ENCODE assay signal across 9 cellular contexts in the genomic region with DNA sequence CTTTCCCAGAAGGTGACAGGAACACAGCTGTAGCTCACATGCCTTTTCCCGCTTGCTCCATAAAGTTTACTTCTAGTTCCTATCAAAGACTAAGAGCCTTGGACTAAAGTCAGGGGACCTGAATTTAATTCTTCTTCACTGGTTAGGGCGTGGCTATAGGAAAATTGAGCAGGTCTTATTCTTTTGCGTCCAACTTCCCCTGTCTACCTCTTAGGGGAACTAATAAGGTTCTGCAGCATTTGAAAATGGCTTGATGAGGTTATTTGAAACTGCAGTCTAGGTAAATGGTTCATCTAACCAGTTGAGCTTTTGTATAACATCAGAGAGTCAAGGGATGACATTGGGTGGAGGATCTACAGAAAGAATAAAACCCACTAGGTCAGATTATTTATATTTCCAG. TPM values are rescaled to one million over a fixed set of nuclear protein-coding genes. Genes with fewer than 3 reads are reported as not detected.
DNase-seq lines count a peak whose midpoint lies in the region; ATAC-seq and TF ChIP-seq lines count a peak whose summit lies in the region.
"Had no signal": no experiment of that assay in that cellular context is flagged by ENCODE, and none has a peak within 500 bp of the region (broad histone marks: within the 10 kb centered on the region; RNA-seq: fewer than 3 reads in every experiment).

No MANE protein-coding gene starts in this region.

- no peaks in the 10 kb centered on the region for H3K9me3 ChIP-seq in right cardiac atrium (ENCODE audit: control insufficient read depth, low read length)

- CTCF ChIA-PET in MCF 10A (lab: Yijun Ruan, JAX), result interaction anchor here (0.6 to 4.9 kb wide), 5 partner anchors 21 to 131 kb away, joined by 3 to 36 read pairs (median 5); no protein-coding TSS in a partner anchor
- CTCF ChIA-PET in GM10248 (lab: Yijun Ruan, JAX), result interaction anchor here (1.0 to 4.1 kb wide), 3 partner anchors 13 to 132 kb away, joined by 3 to 31 read pairs (median 4); no protein-coding TSS in a partner anchor

- H3K27me3 Mint-ChIP-seq in MCF 10A (ENCODE audit: insufficient read depth, unreplicated experiment), result no peaks in the 10 kb centered on the region
- peaks cover 85% of the 10 kb centered on the region for H3K27me3 Mint-ChIP-seq in neural crest cell (ENCODE audit: low read depth)
- peaks cover 11% of the 10 kb centered on the region for H3K27me3 Mint-ChIP-seq in activated T-cell treated with anti-CD3 and anti-CD28 coated beads, Interleukin-2, amount 50 U/mL, for 4 hours (ENCODE audit: low read depth)

- peaks cover 7% of the 10 kb centered on the region for H3K4me1 ChIP-seq in right cardiac atrium (ENCODE audit: control insufficient read depth, insufficient read depth, low read length)

- H3K4me3 Mint-ChIP-seq in MCF 10A (ENCODE audit: unreplicated experiment), result peak overlapping the region; percentile 86
- H3K4me3 Mint-ChIP-seq in neural crest cell, result peak overlapping the region; percentile 29
- H3K4me3 Mint-ChIP-seq in activated T-cell treated with anti-CD3 and anti-CD28 coated beads, Interleukin-2, amount 50 U/mL, for 4 hours, result no peak overlapping the region

- BruUV-seq in MCF 10A (replicated peaks; lab: Mats Ljungman, UMichigan), result no TSS peak

- peak overlapping the region; percentile 60 for H3K4me3 ChIP-seq in right cardiac atrium (ENCODE audit: low read length)

- no peak for ATAC-seq in right cardiac atrium
- no peak for ATAC-seq in activated T-cell treated with anti-CD3 and anti-CD28 coated beads, Interleukin-2, amount 50 U/mL, for 4 hours
- ATAC-seq in GM19455 (IDR thresholded peaks at IDR 0.05; ENCODE audit: unreplicated experiment), result no peak

- peak overlapping the region; percentile 50 for H3K27ac Mint-ChIP-seq in MCF 10A (ENCODE audit: low read depth, unreplicated experiment)
- no peak overlapping the region for H3K27ac Mint-ChIP-seq in neural crest cell (ENCODE audit: unreplicated experiment)

- peaks cover 28% of the 10 kb centered on the region for H3K4me1 Mint-ChIP-seq in MCF 10A (ENCODE audit: insufficient read depth, unreplicated experiment)
- H3K4me1 Mint-ChIP-seq in neural crest cell, result peaks cover 28% of the 10 kb centered on the region
- peaks cover 40% of the 10 kb centered on the region for H3K4me1 Mint-ChIP-seq in activated T-cell treated with anti-CD3 and anti-CD28 coated beads, Interleukin-2, amount 50 U/mL, for 4 hours (ENCODE audit: low read depth)

- H3K9me3 Mint-ChIP-seq in MCF 10A (ENCODE audit: unreplicated experiment) (no peaks in the 10 kb centered on the region), neural crest cell (no peaks in the 10 kb centered on the region)
- no peaks in the 10 kb centered on the region for H3K9me3 Mint-ChIP-seq in activated T-cell treated with anti-CD3 and anti-CD28 coated beads, Interleukin-2, amount 50 U/mL, for 4 hours

- H3K27me3 ChIP-seq in right cardiac atrium (ENCODE audit: control insufficient read depth, insufficient read depth), result no peaks in the 10 kb centered on the region

- TF ChIP-seq CTCF in MCF 10A (IDR thresholded peaks at IDR 0.05; ENCODE audit: unreplicated experiment), result no peak
- TF ChIP-seq CTCF in neural crest cell (conservative IDR thresholded peaks at IDR 0.05), result no peak
- TF ChIP-seq CTCF in GM10248 (IDR thresholded peaks at IDR 0.05; ENCODE audit: control extremely low read depth, extremely low read depth, low read depth, missing control alignments), result no peak

- WGBS in right cardiac atrium, result 65% methylated on average over 3 of the region's 3 CpGs

- peak overlapping the region; percentile 13 for H3K27ac ChIP-seq in right cardiac atrium (ENCODE audit: low read length)

- H3K36me3 Mint-ChIP-seq in MCF 10A (ENCODE audit: insufficient read depth, unreplicated experiment) (no peaks in the 10 kb centered on the region), neural crest cell (ENCODE audit: low read depth) (no peaks in the 10 kb centered on the region)
- no peaks in the 10 kb centered on the region for H3K36me3 Mint-ChIP-seq in activated T-cell treated with anti-CD3 and anti-CD28 coated beads, Interleukin-2, amount 50 U/mL, for 4 hours (ENCODE audit: insufficient read depth)

- POLR2A ChIA-PET in MCF 10A (lab: Yijun Ruan, JAX) (interaction anchor here (0.7 to 4.3 kb wide), 6 partner anchors 53 to 132 kb away, joined by 3 to 71 read pairs (median 4); a partner anchor contains a TSS), GM10248 (lab: Yijun Ruan, JAX) (no interaction called here)

- intact Hi-C loops in right cardiac atrium (cut with DNase I) (loop anchor here in 1 of 4 donors (10.0 kb wide), 2 partner anchors 90 to 130 kb away; no protein-coding TSS in a partner anchor), cardiac septum (cut with DNase I) (loop anchor here (5.0 kb wide), 2 partner anchors 38 to 128 kb away; no protein-coding TSS in a partner anchor), MCF 10A (cut with micrococcal nuclease) (loop anchor here (5.0 kb wide), 1 partner anchor 33 kb away; no protein-coding TSS in a partner anchor)

- no peak for DNase-seq in right cardiac atrium
- DNase-seq in cardiac septum (ENCODE audit: low spot score), result no peak
- DNase-seq in MCF 10A (ENCODE audit: unreplicated experiment), result no peak
- no peak for DNase-seq in neural crest cell (ENCODE audit: low read depth, low spot score)
- DNase-seq in GM10248 (ENCODE audit: extremely low spot score), result no peak
- DNase-seq in SIG-M5 (lab: John Stamatoyannopoulos, UW), result no peak
- DNase-seq in activated T-cell treated with anti-CD3 and anti-CD28 coated beads, Interleukin-2, amount 50 U/mL, for 4 hours, result no peak
- DNase-seq: caudate nucleus had no signal

RNA-seq across cellular contexts. Expression of a gene that starts 2.6 kb away (rescaled TPM):
- total RNA-seq in right cardiac atrium (10 to 100 TPM; 43.3 to 54.1 (median 48.7) TPM), cardiac septum (41.8 TPM), MCF 10A (2022) (22.4 and 24.6 TPM in 2 replicates), neural crest cell (4.0 and 4.2 TPM in 2 replicates)
- polyA plus RNA-seq in right cardiac atrium, result 36.7 TPM
- total RNA-seq in activated T-cell treated with anti-CD3 and anti-CD28 coated beads, Interleukin-2, amount 50 U/mL, for 4 hours, result 1 to 10 TPM; 4.3 to 5.9 (median 5.3) TPM

RNA-seq across cellular contexts. Expression of a gene that starts 50.5 kb away (rescaled TPM):
- 1 to 10 TPM; 5.6 to 7.1 (median 6.4) TPM for total RNA-seq in right cardiac atrium
- polyA plus RNA-seq in right cardiac atrium, result 4.9 TPM
- 6.8 TPM for total RNA-seq in cardiac septum
- total RNA-seq in MCF 10A (2022), result 6.1 and 8.4 TPM in 2 replicates
- 8.5 and 10.2 TPM in 2 replicates for total RNA-seq in neural crest cell
- 1 to 10 TPM; 4.7 to 5.0 (median 5.0) TPM for total RNA-seq in activated T-cell treated with anti-CD3 and anti-CD28 coated beads, Interleukin-2, amount 50 U/mL, for 4 hours
